ENCODE assay signal across 20 cellular contexts in the genomic region with DNA sequence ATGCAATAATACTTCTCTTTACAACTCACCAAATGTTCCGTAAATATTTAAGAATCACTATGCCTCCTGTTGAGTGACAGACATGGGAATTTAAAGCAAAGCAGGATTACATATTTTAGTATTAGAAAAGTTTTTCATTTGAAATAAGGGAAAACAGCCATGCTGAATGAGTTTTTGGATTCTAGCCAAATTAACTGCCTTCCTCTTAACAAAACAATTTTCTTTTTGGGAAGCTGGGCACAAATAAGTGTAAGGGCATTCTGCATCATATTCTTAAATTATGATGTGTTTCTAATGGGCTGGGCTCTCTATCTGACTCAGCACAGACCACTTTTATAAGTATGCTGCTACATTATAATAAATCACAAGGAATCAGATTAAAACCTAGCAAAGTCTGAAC.
"Had no signal": no experiment of that assay in that cellular context is flagged by ENCODE, and none has a peak within 500 bp of the region (broad histone marks: within the 10 kb centered on the region; RNA-seq: fewer than 3 reads in every experiment).

No MANE protein-coding gene starts in this region.

- H3K4me1 ChIP-seq: foreskin keratinocyte, lower lobe of right lung, prostate gland had no signal

- ATAC-seq: activated CD4-positive, CD25-positive, alpha-beta regulatory T cell treated with anti-CD3 and anti-CD28 coated beads, Interleukin-2, amount 50 U/mL, for 24 hours; activated T-helper 17 cell treated with anti-CD3 and anti-CD28 coated beads, Interleukin-2, amount 50 U/mL, for 72 hours; foreskin keratinocyte; left cardiac atrium; lower lobe of right lung; mucosa of descending colon; naive thymus-derived CD8-positive, alpha-beta T cell; right lobe of liver; stimulated activated memory B cell treated with anti-CD40 and anti-IgM and Interleukin-4, amounts not matched to agents 10 μg/mL and 1 μg/mL and 100 μg/mL, for 72 hours had no signal

- H3K4me3 ChIP-seq: dorsolateral prefrontal cortex, esophagus squamous epithelium, lower lobe of right lung, mucosa of descending colon, prostate gland, right lobe of liver, tibial nerve, vagina had no signal

- H3K4me3 Mint-ChIP-seq: activated naive CD4-positive, alpha-beta T cell treated with anti-CD3 and anti-CD28 coated beads for 36 hours; activated T-helper 17 cell treated with anti-CD3 and anti-CD28 coated beads, Interleukin-2, amount 50 U/mL, for 72 hours; brain; naive thymus-derived CD8-positive, alpha-beta T cell; stimulated activated memory B cell treated with anti-CD40 and anti-IgM and Interleukin-4, amounts not matched to agents 10 μg/mL and 1 μg/mL and 100 μg/mL, for 72 hours had no signal

- H3K27me3 Mint-ChIP-seq: activated T-helper 17 cell treated with anti-CD3 and anti-CD28 coated beads, Interleukin-2, amount 50 U/mL, for 72 hours; brain; naive thymus-derived CD8-positive, alpha-beta T cell; stimulated activated memory B cell treated with anti-CD40 and anti-IgM and Interleukin-4, amounts not matched to agents 10 μg/mL and 1 μg/mL and 100 μg/mL, for 72 hours had no signal

- H3K27me3 ChIP-seq: dorsolateral prefrontal cortex, esophagus squamous epithelium, foreskin keratinocyte, right lobe of liver, tibial nerve, vagina had no signal

- H3K9me3 Mint-ChIP-seq: activated naive CD4-positive, alpha-beta T cell treated with anti-CD3 and anti-CD28 coated beads for 36 hours; activated T-helper 17 cell treated with anti-CD3 and anti-CD28 coated beads, Interleukin-2, amount 50 U/mL, for 72 hours; brain; naive thymus-derived CD8-positive, alpha-beta T cell; stimulated activated memory B cell treated with anti-CD40 and anti-IgM and Interleukin-4, amounts not matched to agents 10 μg/mL and 1 μg/mL and 100 μg/mL, for 72 hours had no signal

- H3K4me1 Mint-ChIP-seq: activated T-helper 17 cell treated with anti-CD3 and anti-CD28 coated beads, Interleukin-2, amount 50 U/mL, for 72 hours had no signal

- DNase-seq: activated CD4-positive, alpha-beta T cell treated with anti-CD3 and anti-CD28 coated beads, Interleukin-2, amount 50 U/mL, for 48 hours; activated naive CD4-positive, alpha-beta T cell treated with anti-CD3 and anti-CD28 coated beads for 36 hours; amygdala; dorsolateral prefrontal cortex; esophagus squamous epithelium; foreskin keratinocyte; left cardiac atrium; lower lobe of right lung; mucosa of descending colon; naive thymus-derived CD8-positive, alpha-beta T cell; occipital lobe; right lobe of liver; T-helper 2 cell had no signal

- H3K36me3 ChIP-seq: prostate gland, right lobe of liver, vagina had no signal

- H3K27ac Mint-ChIP-seq: activated naive CD4-positive, alpha-beta T cell treated with anti-CD3 and anti-CD28 coated beads for 36 hours; activated T-helper 17 cell treated with anti-CD3 and anti-CD28 coated beads, Interleukin-2, amount 50 U/mL, for 72 hours; stimulated activated memory B cell treated with anti-CD40 and anti-IgM and Interleukin-4, amounts not matched to agents 10 μg/mL and 1 μg/mL and 100 μg/mL, for 72 hours had no signal

- H3K9me3 ChIP-seq: esophagus squamous epithelium, lower lobe of right lung, mucosa of descending colon, prostate gland, right lobe of liver, tibial nerve, vagina had no signal

- H3K27ac ChIP-seq: esophagus squamous epithelium, foreskin keratinocyte, lower lobe of right lung, prostate gland, right lobe of liver, tibial nerve, vagina had no signal
